In genomic region chr22:33038836-33039235, GRCh38 we compare ENCODE assay signal across 23 cellular contexts. TPM values are rescaled to one million over a fixed set of nuclear protein-coding genes. Genes with fewer than 3 reads are reported as not detected.
"Had no signal": no experiment of that assay in that cellular context is flagged by ENCODE, and none has a peak within 500 bp of the region (broad histone marks: within the 10 kb centered on the region; RNA-seq: fewer than 3 reads in every experiment).

No MANE protein-coding gene starts in this region.

- H3K9me3 ChIP-seq: heart right ventricle, left lung, pancreas, prostate gland, testis, thyroid gland, transverse colon, upper lobe of right lung had no signal

- H3K4me1 ChIP-seq: left lung, pancreas, testis, thyroid gland, transverse colon, upper lobe of right lung had no signal

- H3K4me3 ChIP-seq: heart right ventricle, left lung, lung, pancreas, prostate gland, testis, thyroid gland, transverse colon, upper lobe of right lung had no signal

- H3K27ac ChIP-seq: heart right ventricle, left lung, pancreas, prostate gland, testis, thyroid gland, transverse colon, upper lobe of right lung had no signal

- H3K36me3 ChIP-seq: heart right ventricle, left lung, pancreas, prostate gland, thyroid gland, transverse colon, upper lobe of right lung had no signal

- DNase-seq: heart right ventricle; kidney; left colon; left lung; naive B cell; natural killer cell; pancreas; right cardiac atrium; small intestine; stimulated activated CD4-positive, alpha-beta T cell treated with anti-CD3 and anti-CD28 coated beads, Interleukin-1b, Interleukin-23, amount 100 ng/mL, for 48 hours; stimulated activated CD4-positive, alpha-beta T cell treated with anti-CD3 and anti-CD28 coated beads, Interleukin-2, amount 100 ng/mL, for 48 hours; stimulated activated CD4-positive, alpha-beta T cell treated with anti-CD3 and anti-CD28 coated beads, Interleukin-4, amount 100 ng/mL, for 4 hours; stimulated activated CD8-positive, alpha-beta memory T cell treated with anti-CD3 and anti-CD28 coated beads, Interleukin-4, amount 100 ng/mL, for 48 hours; stimulated activated naive CD4-positive, alpha-beta T cell treated with Interleukin-2 at 50 U/mL for 16 hours; stimulated activated naive CD8-positive, alpha-beta T cell treated with anti-CD3 and anti-CD28 coated beads, Interleukin-15, amount 100 ng/mL, for 72 hours; testis; thyroid gland; transverse colon; upper lobe of right lung had no signal

- H3K27me3 ChIP-seq: testis, thyroid gland, upper lobe of right lung had no signal

RNA-seq across cellular contexts. Expression of gene SYN3, which starts 19.3 kb away (rescaled TPM):
- total RNA-seq: mononuclear cell, osteoblast had no signal
